10 cellular contexts compared by ENCODE assay signal in genomic region chr17:81396278-81396721, GRCh38. TPM values are rescaled to one million over a fixed set of nuclear protein-coding genes. Genes with fewer than 3 reads are reported as not detected.
DNase-seq lines count a peak whose midpoint lies in the region; ATAC-seq and TF ChIP-seq lines count a peak whose summit lies in the region.
"Had no signal": no experiment of that assay in that cellular context is flagged by ENCODE, and none has a peak within 500 bp of the region (broad histone marks: within the 10 kb centered on the region; RNA-seq: fewer than 3 reads in every experiment).

No MANE protein-coding gene starts in this region.

- H3K9ac ChIP-seq in subcutaneous abdominal adipose tissue (ENCODE audit: low read length in 5 of 5) = peak overlapping the region in 4 of 5 donors; percentile 68 to 82 (median 72)

- H3K9me3 Mint-ChIP-seq in IgD-negative memory B cell = peaks cover 0 to 9% (median 0%) of the 10 kb centered on the region in 3 donors
- no peaks in the 10 kb centered on the region for H3K9me3 Mint-ChIP-seq in stimulated activated memory B cell treated with anti-CD40 and anti-IgM and Interleukin-4, amounts not matched to agents 10 μg/mL and 1 μg/mL and 100 μg/mL, for 72 hours

- in situ Hi-C loops in brain microvascular endothelial cell (cut with HindIII; ENCODE audit: low pct_ligation_motif_present, low sequenced_read_pairs) = no loop called here

- TF ChIP-seq CTCF in brain microvascular endothelial cell (IDR thresholded peaks at IDR 0.05; ENCODE audit: low read depth, low read length, missing control alignments) = no peak

- peaks cover 2% of the 10 kb centered on the region for H3K36me3 Mint-ChIP-seq in IgD-negative memory B cell
- H3K36me3 Mint-ChIP-seq in stimulated activated memory B cell treated with anti-CD40 and anti-IgM and Interleukin-4, amounts not matched to agents 10 μg/mL and 1 μg/mL and 100 μg/mL, for 72 hours = no peaks in the 10 kb centered on the region

- H3K4me3 Mint-ChIP-seq in IgD-negative memory B cell = no peak overlapping the region
- H3K4me3 Mint-ChIP-seq in stimulated activated memory B cell treated with anti-CD40 and anti-IgM and Interleukin-4, amounts not matched to agents 10 μg/mL and 1 μg/mL and 100 μg/mL, for 72 hours = no peak overlapping the region

- H3K36me3 ChIP-seq in brain microvascular endothelial cell (replicated peaks) (no peaks in the 10 kb centered on the region), subcutaneous abdominal adipose tissue (ENCODE audit: control insufficient read depth in 5 of 5, insufficient read depth in 5 of 5, low read length in 5 of 5) (peaks cover 0 to 1% (median 0%) of the 10 kb centered on the region in 5 donors)

- H3K27me3 Mint-ChIP-seq in IgD-negative memory B cell = peaks cover 50% of the 10 kb centered on the region
- peaks cover 61% of the 10 kb centered on the region for H3K27me3 Mint-ChIP-seq in stimulated activated memory B cell treated with anti-CD40 and anti-IgM and Interleukin-4, amounts not matched to agents 10 μg/mL and 1 μg/mL and 100 μg/mL, for 72 hours

- DNase-seq in brain microvascular endothelial cell (no peak), left lobe of liver (ENCODE audit: low spot score) (no peak), NCI-H146 (lab: John Stamatoyannopoulos, UW) (no peak), DMS79 (lab: John Stamatoyannopoulos, UW) (no peak)
- DNase-seq: NCI-H1694, occipital lobe had no signal

- H3K27ac Mint-ChIP-seq in IgD-negative memory B cell = peak overlapping the region in 2 of 3 donors; percentile 39 to 94
- no peak overlapping the region for H3K27ac Mint-ChIP-seq in stimulated activated memory B cell treated with anti-CD40 and anti-IgM and Interleukin-4, amounts not matched to agents 10 μg/mL and 1 μg/mL and 100 μg/mL, for 72 hours

- H3K4me1 ChIP-seq in subcutaneous abdominal adipose tissue (ENCODE audit: control insufficient read depth in 5 of 5, insufficient read depth in 5 of 5, low read length in 5 of 5) = peaks cover 7 to 78% (median 63%) of the 10 kb centered on the region in 5 donors

- peaks cover 9 to 16% (median 10%) of the 10 kb centered on the region in 3 donors for H3K4me1 Mint-ChIP-seq in IgD-negative memory B cell
- H3K4me1 Mint-ChIP-seq in stimulated activated memory B cell treated with anti-CD40 and anti-IgM and Interleukin-4, amounts not matched to agents 10 μg/mL and 1 μg/mL and 100 μg/mL, for 72 hours = peaks cover 20% of the 10 kb centered on the region

- peak; percentile 5 for ATAC-seq in left lobe of liver
- no peak for ATAC-seq in HG03095 (IDR thresholded peaks at IDR 0.05; ENCODE audit: unreplicated experiment)
- ATAC-seq in stimulated activated memory B cell treated with anti-CD40 and anti-IgM and Interleukin-4, amounts not matched to agents 10 μg/mL and 1 μg/mL and 100 μg/mL, for 72 hours = no peak

- peak overlapping the region; percentile 68 for H3K4me3 ChIP-seq in brain microvascular endothelial cell (ENCODE audit: low read depth, low read length)
- H3K4me3 ChIP-seq in subcutaneous abdominal adipose tissue (ENCODE audit: low read depth in 1 of 5, low read length in 5 of 5) = peak overlapping the region in 4 of 5 donors; percentile 73 to 82 (median 76)

- no peaks in the 10 kb centered on the region for H3K9me3 ChIP-seq in subcutaneous abdominal adipose tissue (ENCODE audit: control insufficient read depth in 5 of 5, low read length in 5 of 5)

- H3K27me3 ChIP-seq in brain microvascular endothelial cell (replicated peaks) = no peaks in the 10 kb centered on the region
- H3K27me3 ChIP-seq in subcutaneous abdominal adipose tissue (ENCODE audit: control insufficient read depth in 5 of 5, insufficient read depth in 4 of 5, low read length in 5 of 5) = no peaks in the 10 kb centered on the region

- peak overlapping the region; percentile 90 for H3K27ac ChIP-seq in brain microvascular endothelial cell
- H3K27ac ChIP-seq in subcutaneous abdominal adipose tissue (ENCODE audit: low read depth, low read length) = peak overlapping the region; percentile 87

RNA-seq across cellular contexts. Expression of gene BAHCC1, which starts 1.0 kb away (rescaled TPM):
- polyA plus RNA-seq in IgD-negative memory B cell = not detected
- total RNA-seq in left lobe of liver = 8.0 TPM
